Comparison of ENCODE assay signal across 25 cellular contexts in the genomic region with DNA sequence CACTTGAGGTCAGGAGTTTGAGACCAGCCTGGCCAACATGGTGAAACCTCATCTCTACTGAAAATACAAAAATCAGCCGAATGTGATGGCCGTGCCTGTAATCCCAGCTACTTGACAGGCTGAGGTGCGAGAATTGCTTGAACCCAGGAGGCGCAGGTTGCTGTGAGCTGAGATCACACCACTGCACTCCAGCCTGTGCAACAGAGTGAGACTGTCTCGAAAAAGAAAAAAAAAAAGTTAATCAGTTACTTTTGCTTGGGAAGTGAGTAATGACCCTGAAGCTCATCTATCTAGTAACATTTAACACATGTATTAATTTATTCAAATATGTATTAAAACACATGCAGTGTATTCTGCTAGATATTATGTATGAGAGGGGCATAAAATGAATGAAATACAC.
"Had no signal": no experiment of that assay in that cellular context is flagged by ENCODE, and none has a peak within 500 bp of the region (broad histone marks: within the 10 kb centered on the region; RNA-seq: fewer than 3 reads in every experiment).

No MANE protein-coding gene starts in this region.

- H3K27me3 ChIP-seq: esophagus squamous epithelium, left lung, neural progenitor cell, spleen, tibial nerve, upper lobe of left lung had no signal

- H3K27ac Mint-ChIP-seq: nephron; neural progenitor cell; progenitor cell of endocrine pancreas; stimulated activated memory B cell treated with anti-CD40 and anti-IgM and Interleukin-4, amounts not matched to agents 10 μg/mL and 1 μg/mL and 100 μg/mL, for 72 hours had no signal

- H3K4me1 ChIP-seq: esophagus squamous epithelium, left lung, neural progenitor cell, parathyroid adenoma, spleen, tibial nerve, upper lobe of left lung had no signal

- H3K27me3 Mint-ChIP-seq: stimulated activated memory B cell treated with anti-CD40 and anti-IgM and Interleukin-4, amounts not matched to agents 10 μg/mL and 1 μg/mL and 100 μg/mL, for 72 hours had no signal

- ATAC-seq: left lung; naive thymus-derived CD4-positive, alpha-beta T cell; right cardiac atrium; stimulated activated memory B cell treated with anti-CD40 and anti-IgM and Interleukin-4, amounts not matched to agents 10 μg/mL and 1 μg/mL and 100 μg/mL, for 72 hours; stimulated activated naive CD8-positive, alpha-beta T cell treated with anti-CD3 and anti-CD28 coated beads, Interleukin-15, Interleukin-2, amounts not matched to agents 100 U/mL and 50 U/mL, for 24 hours had no signal

- H3K9ac ChIP-seq: neural progenitor cell, parathyroid adenoma had no signal

- H2AFZ ChIP-seq: neural progenitor cell, parathyroid adenoma had no signal

- H3K79me2 ChIP-seq: parathyroid adenoma had no signal

- H3K4me3 Mint-ChIP-seq: naive thymus-derived CD4-positive, alpha-beta T cell; nephron; neural progenitor cell; stimulated activated memory B cell treated with anti-CD40 and anti-IgM and Interleukin-4, amounts not matched to agents 10 μg/mL and 1 μg/mL and 100 μg/mL, for 72 hours had no signal

- H3K9me3 ChIP-seq: esophagus squamous epithelium, left lung, spleen, thoracic aorta, tibial nerve, upper lobe of left lung had no signal

- H3K36me3 Mint-ChIP-seq: naive thymus-derived CD4-positive, alpha-beta T cell; neural progenitor cell; stimulated activated memory B cell treated with anti-CD40 and anti-IgM and Interleukin-4, amounts not matched to agents 10 μg/mL and 1 μg/mL and 100 μg/mL, for 72 hours had no signal

- H3K4me2 ChIP-seq: neural progenitor cell had no signal

- DNase-seq: dermis blood vessel endothelial cell; effector memory CD4-positive, alpha-beta T cell; erythroblast; esophagus squamous epithelium; foreskin melanocyte; kidney; left lung; mesendoderm; midbrain; naive thymus-derived CD4-positive, alpha-beta T cell; right cardiac atrium; spleen; stimulated activated CD4-positive, alpha-beta T cell treated with anti-CD3 and anti-CD28 coated beads, Interleukin-4, amount 100 ng/mL, for 4 hours; stimulated activated naive CD8-positive, alpha-beta T cell treated with anti-CD3 and anti-CD28 coated beads, Interleukin-15, Interleukin-2, amounts not matched to agents 100 U/mL and 50 U/mL, for 24 hours; substantia nigra; upper lobe of left lung had no signal

- H3K27ac ChIP-seq: coronary artery, esophagus squamous epithelium, left lung, neural progenitor cell, parathyroid adenoma, skin epidermis, spleen, thoracic aorta, tibial nerve, upper lobe of left lung had no signal

- H3K9me3 Mint-ChIP-seq: naive thymus-derived CD4-positive, alpha-beta T cell; nephron; neural progenitor cell; stimulated activated memory B cell treated with anti-CD40 and anti-IgM and Interleukin-4, amounts not matched to agents 10 μg/mL and 1 μg/mL and 100 μg/mL, for 72 hours had no signal

- H3K4me3 ChIP-seq: coronary artery, esophagus squamous epithelium, left lung, neural progenitor cell, skin epidermis, spleen, thoracic aorta, tibial nerve, upper lobe of left lung had no signal

- H3K4me1 Mint-ChIP-seq: stimulated activated memory B cell treated with anti-CD40 and anti-IgM and Interleukin-4, amounts not matched to agents 10 μg/mL and 1 μg/mL and 100 μg/mL, for 72 hours had no signal

- H3K36me3 ChIP-seq: esophagus squamous epithelium, left lung, neural progenitor cell, spleen, thoracic aorta, tibial nerve, upper lobe of left lung had no signal
